22 cellular contexts compared by ENCODE assay signal in genomic region chr1:233105225-233105624, GRCh38.
DNase-seq lines count a peak whose midpoint lies in the region; ATAC-seq and TF ChIP-seq lines count a peak whose summit lies in the region.
"Had no signal": no experiment of that assay in that cellular context is flagged by ENCODE, and none has a peak within 500 bp of the region (broad histone marks: within the 10 kb centered on the region; RNA-seq: fewer than 3 reads in every experiment).

No MANE protein-coding gene starts in this region.

- H2BK120ac ChIP-seq in H9 (ENCODE audit: low read depth, low read length, poor library complexity, severe bottlenecking): no peak overlapping the region

- H3K79me1 ChIP-seq in H9 (ENCODE audit: insufficient read depth, low read depth, low read length, poor library complexity, severe bottlenecking): peaks cover 2% of the 10 kb centered on the region

- no peak overlapping the region for H3K4me3 ChIP-seq in GM23338
- H3K4me3 ChIP-seq: heart left ventricle, left lung had no signal

- H2AFZ ChIP-seq in H9 (ENCODE audit: low read length): no peak overlapping the region
- H2AFZ ChIP-seq in GM23338: no peak overlapping the region

- no peak overlapping the region for H3K23ac ChIP-seq in H9 (ENCODE audit: insufficient read length, low read depth, low read length)

- H2BK12ac ChIP-seq in H9 (ENCODE audit: insufficient read length, low read depth, low read length): no peak overlapping the region

- ATAC-seq in GM23338: no peak
- ATAC-seq: activated CD8-positive, alpha-beta T cell treated with anti-CD3 and anti-CD28 coated beads, Interleukin-2, amount 10 ng/mL, durations not matched to agents 7 days and 5 days; activated T-cell treated with anti-CD3 and anti-CD28 coated beads, Interleukin-2, amount 50 U/mL, for 4 hours; esophagus mucosa; heart left ventricle; left lung had no signal

- H3K36me3 Mint-ChIP-seq in H9 (ENCODE audit: insufficient read depth in 1 of 3, low read depth in 3 of 3) (peaks cover 9 to 28% (median 14%) of the 10 kb centered on the region in 3 experiments; a peak in 5 of 7 replicates), GM23338 (ENCODE audit: low read depth) (peaks cover 41% of the 10 kb centered on the region)

- no peak overlapping the region for H2BK5ac ChIP-seq in H9 (ENCODE audit: insufficient read length, low read length)

- H2BK15ac ChIP-seq in H9 (ENCODE audit: low read depth, low read length): no peak overlapping the region

- H4K20me1 ChIP-seq in H9 (ENCODE audit: control insufficient read depth, insufficient read depth, insufficient read length): no peaks in the 10 kb centered on the region
- no peaks in the 10 kb centered on the region for H4K20me1 ChIP-seq in GM23338 (replicated peaks; ENCODE audit: insufficient read depth)

- no peak overlapping the region for H3K18ac ChIP-seq in H9 (ENCODE audit: insufficient read length, low read depth, low read length)

- TF ChIP-seq CTCF in H9 (conservative IDR thresholded peaks at IDR 0.05) (no peak), GM23338 (conservative IDR thresholded peaks at IDR 0.05; ENCODE audit: low read depth in 2 of 2) (no peak)

- H3K4me3 Mint-ChIP-seq in H9: no peak overlapping the region
- H3K4me3 Mint-ChIP-seq in GM23338: no peak overlapping the region
- H3K4me3 Mint-ChIP-seq: activated CD8-positive, alpha-beta T cell treated with anti-CD3 and anti-CD28 coated beads, Interleukin-2, amount 10 ng/mL, durations not matched to agents 7 days and 5 days; activated naive CD4-positive, alpha-beta T cell treated with anti-CD3 and anti-CD28 coated beads, Interleukin-2, amount 10 ng/mL, durations not matched to agents 7 days and 5 days; activated T-cell treated with anti-CD3 and anti-CD28 coated beads, Interleukin-2, amount 50 U/mL, for 4 hours had no signal

- no peak overlapping the region for H2AK5ac ChIP-seq in H9 (ENCODE audit: insufficient read length, low read length)

- H3K9me3 ChIP-seq in H9 (ENCODE audit: control insufficient read depth, low read depth, low read length): no peaks in the 10 kb centered on the region
- H3K9me3 ChIP-seq: heart left ventricle, left lung had no signal

- H3K56ac ChIP-seq in H9 (ENCODE audit: insufficient read length, low read depth, low read length): no peak overlapping the region

- no peak overlapping the region for H3T11ph ChIP-seq in H9 (ENCODE audit: low read length)

- H3K79me2 ChIP-seq in H9 (ENCODE audit: insufficient read depth, low read length): no peaks in the 10 kb centered on the region
- no peaks in the 10 kb centered on the region for H3K79me2 ChIP-seq in GM23338 (replicated peaks; ENCODE audit: insufficient read depth)

- H3K9me3 Mint-ChIP-seq in H9 (no peaks in the 10 kb centered on the region), GM23338 (no peaks in the 10 kb centered on the region)
- H3K9me3 Mint-ChIP-seq: activated naive CD4-positive, alpha-beta T cell treated with anti-CD3 and anti-CD28 coated beads, Interleukin-2, amount 10 ng/mL, durations not matched to agents 7 days and 5 days had no signal

- H3K4me2 ChIP-seq in H9 (ENCODE audit: insufficient read depth, insufficient read length, low read length) (no peak overlapping the region), GM23338 (no peak overlapping the region)

- no peak overlapping the region for H3K27ac Mint-ChIP-seq in H9
- H3K27ac Mint-ChIP-seq in GM23338: no peak overlapping the region
- H3K27ac Mint-ChIP-seq: activated CD8-positive, alpha-beta T cell treated with anti-CD3 and anti-CD28 coated beads, Interleukin-2, amount 10 ng/mL, durations not matched to agents 7 days and 5 days; activated naive CD4-positive, alpha-beta T cell treated with anti-CD3 and anti-CD28 coated beads, Interleukin-2, amount 10 ng/mL, durations not matched to agents 7 days and 5 days had no signal

- H3K9ac ChIP-seq in H9 (ENCODE audit: extremely low read depth, insufficient read length, low read length): no peak overlapping the region

- no peak overlapping the region for H4K8ac ChIP-seq in H9 (replicated peaks; ENCODE audit: insufficient read length, low read depth, low read length)

- no peak overlapping the region for H3K27ac ChIP-seq in H9 (ENCODE audit: insufficient read length, low read depth, low read length)
- no peak overlapping the region for H3K27ac ChIP-seq in GM23338 (ENCODE audit: low read depth)
- H3K27ac ChIP-seq: heart left ventricle, left lung, RWPE1 had no signal

- H3K27me3 Mint-ChIP-seq in H9 (ENCODE audit: low read depth): no peaks in the 10 kb centered on the region; the same call in 1 of the 2 replicates
- H3K27me3 Mint-ChIP-seq in GM23338 (ENCODE audit: insufficient read depth, low read depth, poor library complexity): peaks cover 9% of the 10 kb centered on the region
- H3K27me3 Mint-ChIP-seq: activated naive CD4-positive, alpha-beta T cell treated with anti-CD3 and anti-CD28 coated beads, Interleukin-2, amount 10 ng/mL, durations not matched to agents 7 days and 5 days had no signal

- H3K4me1 Mint-ChIP-seq in H9 (peaks cover 14 to 21% of the 10 kb centered on the region in 2 experiments), GM23338 (peaks cover 22% of the 10 kb centered on the region)
- H3K4me1 Mint-ChIP-seq: activated naive CD4-positive, alpha-beta T cell treated with anti-CD3 and anti-CD28 coated beads, Interleukin-2, amount 10 ng/mL, durations not matched to agents 7 days and 5 days had no signal

- H3K36me3 ChIP-seq in GM23338 (ENCODE audit: insufficient read depth): 0 out of 2 replicates have a peak, but pooled peaks cover 10% of the 10 kb centered on the region
- H3K36me3 ChIP-seq: heart left ventricle, left lung had no signal

- H3K14ac ChIP-seq in H9 (ENCODE audit: insufficient read depth, low read length): no peak overlapping the region

- no peak overlapping the region for H4K91ac ChIP-seq in H9 (ENCODE audit: insufficient read length, low read depth, low read length)

- H4K5ac ChIP-seq in H9 (ENCODE audit: insufficient read length, low read depth, low read length): no peak overlapping the region

- WGBS in H9 (ENCODE audit: extremely low coverage, insufficient read length, low lambda C conversion rate): no CpG with 5 or more reads among the region's 1 CpG

- H3K4me1 ChIP-seq in H9 (ENCODE audit: insufficient read depth, low read length) (no peaks in the 10 kb centered on the region), GM23338 (ENCODE audit: insufficient read depth) (no peaks in the 10 kb centered on the region)

- no peak overlapping the region for H3K4ac ChIP-seq in H9 (ENCODE audit: low read depth, low read length)

- H3F3A ChIP-seq in GM23338 (replicated peaks; ENCODE audit: low read depth): no peaks in the 10 kb centered on the region

- no peaks in the 10 kb centered on the region for H3K9me2 ChIP-seq in GM23338 (ENCODE audit: insufficient read depth)

- H3K27me3 ChIP-seq in H9 (ENCODE audit: insufficient read depth, low read length) (no peaks in the 10 kb centered on the region), GM23338 (ENCODE audit: insufficient read depth) (no peaks in the 10 kb centered on the region)
- H3K27me3 ChIP-seq: heart left ventricle, left lung had no signal

- no peaks in the 10 kb centered on the region for H3K23me2 ChIP-seq in H9 (ENCODE audit: insufficient read length, low read depth, low read length, poor library complexity, severe bottlenecking)

- DNase-seq in AML-193 (lab: John Stamatoyannopoulos, UW) (peak; percentile 48 to 54), HCEC 1CT (peak; percentile 78), amniotic epithelial cell (ENCODE audit: low read depth) (peak; percentile 89), iris pigment epithelial cell (ENCODE audit: low read depth) (peak; percentile 76), H9 (no peak), GM23338 (ENCODE audit: low spot score) (no peak), superior temporal gyrus (ENCODE audit: extremely low spot score) (no peak)
- DNase-seq: activated CD4-positive, CD25-positive, alpha-beta regulatory T cell treated with anti-CD3 and anti-CD28 coated beads, Interleukin-2, amount 50 U/mL, for 72 hours; activated CD8-positive, alpha-beta T cell treated with anti-CD3 and anti-CD28 coated beads, Interleukin-2, amount 10 ng/mL, durations not matched to agents 7 days and 5 days; activated naive CD4-positive, alpha-beta T cell treated with anti-CD3 and anti-CD28 coated beads, Interleukin-2, amount 10 ng/mL, durations not matched to agents 7 days and 5 days; activated T-cell treated with anti-CD3 and anti-CD28 coated beads, Interleukin-2, amount 50 U/mL, for 4 hours; C1 segment of cervical spinal cord; effector CD8-positive, alpha-beta T cell; heart left ventricle; KBM-7; left lung; NCI-H1092; NCI-H2081; NK-92 treated with Interleukin-12 subunit alpha and Interleukin-12 subunit beta, amount 100 ng/mL, for 24 hours; stimulated activated naive CD4-positive, alpha-beta T cell had no signal

- H2BK20ac ChIP-seq in H9 (ENCODE audit: low read depth, low read length, poor library complexity, severe bottlenecking): no peak overlapping the region

TF ChIP-seq in GM23338, 12 proteins besides CTCF, POLR2A, EP300 and RAD21:
- TF ChIP-seq NANOG (IDR thresholded peaks at IDR 0.05; ENCODE audit: borderline replicate concordance) (no peak), JUNB (IDR thresholded peaks at IDR 0.05; ENCODE audit: unreplicated experiment) (no peak), ZNF331 (CRISPR knock-in tag; IDR thresholded peaks at IDR 0.05; ENCODE audit: low read depth) (no peak)

Comparison
In these comparisons a context has a peak if more than half of its experiments do, and no peak if none do; other contexts are left out.
1. DNase-seq: peak in AML-193 (2 of 2), HCEC 1CT (single experiment), amniotic epithelial cell (single experiment) and iris pigment epithelial cell (single experiment); none in H9 (single experiment), GM23338 (single experiment) and superior temporal gyrus (single experiment).